13 cellular contexts compared by ENCODE assay signal in the genomic region with DNA sequence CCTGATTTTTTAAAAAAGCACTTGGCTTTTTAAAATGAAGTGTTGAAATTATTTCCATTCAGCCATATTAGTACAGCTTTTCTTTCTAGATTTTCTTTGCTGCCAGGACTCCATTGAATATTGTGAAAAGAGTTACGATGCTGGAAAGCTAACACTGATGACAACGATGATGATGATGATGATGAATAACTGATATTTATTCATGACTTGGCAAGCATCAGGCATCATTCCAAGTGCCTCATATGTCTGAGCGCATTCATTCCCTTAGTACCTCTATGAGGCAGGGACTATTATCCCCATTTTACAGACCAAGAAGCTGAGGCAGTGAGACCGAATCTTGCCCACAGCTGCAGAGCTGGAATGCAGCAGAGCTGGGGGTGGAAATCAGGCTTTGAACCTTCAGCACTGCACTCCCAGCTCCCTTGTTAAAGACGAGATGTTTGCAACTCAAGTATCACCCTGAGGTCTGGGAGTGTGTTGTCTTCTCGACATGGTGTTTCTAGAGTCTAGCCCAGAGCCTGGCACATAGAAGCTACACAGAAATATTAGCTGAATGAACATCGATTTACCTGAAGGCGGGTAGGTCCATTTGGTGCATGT.
A peak's percentile ranks its signal among the peaks of the same experiment; 100 is the strongest.
DNase-seq lines count a peak whose midpoint lies in the region; ATAC-seq and TF ChIP-seq lines count a peak whose summit lies in the region.
"Had no signal": no experiment of that assay in that cellular context is flagged by ENCODE, and none has a peak within 500 bp of the region (broad histone marks: within the 10 kb centered on the region; RNA-seq: fewer than 3 reads in every experiment).

No MANE protein-coding gene starts in this region.

- H3K4me3 ChIP-seq in HEK293 (ENCODE audit: low read depth, low read length) (no peak overlapping the region), esophagus muscularis mucosa (no peak overlapping the region), uterus (no peak overlapping the region), transverse colon (no peak overlapping the region)
- H3K4me3 ChIP-seq: BLaER1 treated with 17β-estradiol and CSF1 and Interleukin-3, amounts not matched to agents 10 nM and 100 nM had no signal

- intact Hi-C loops in esophagus muscularis mucosa (cut with DNase I) (no loop called here), uterus (cut with DNase I; ENCODE audit: low total_unique reads) (no loop called here), transverse colon (cut with DNase I; ENCODE audit: low total_unique reads) (no loop called here)

- WGBS in esophagus muscularis mucosa = 84% methylated on average over 8 of the region's 8 CpGs
- 92 to 98% methylated on average over 4 to 8 of the region's 8 CpGs for WGBS in transverse colon (ENCODE audit: low coverage in 1 of 2), 2 donors

- no peak overlapping the region for H3K27ac Mint-ChIP-seq in activated CD8-positive, alpha-beta memory T cell treated with anti-CD3 and anti-CD28 coated beads, Interleukin-2, amount 10 ng/mL, durations not matched to agents 7 days and 5 days
- H3K27ac Mint-ChIP-seq: CD4-positive, CD25-positive, alpha-beta regulatory T cell had no signal

- peak; percentile 16 for DNase-seq in activated CD8-positive, alpha-beta memory T cell treated with anti-CD3 and anti-CD28 coated beads, Interleukin-2, amount 10 ng/mL, durations not matched to agents 7 days and 5 days
- DNase-seq in activated CD8-positive, alpha-beta memory T cell treated with anti-CD3 and anti-CD28 coated beads, Interleukin-2, amount 50 U/mL, for 48 hours = no peak
- peak; percentile 84 for DNase-seq in esophagus muscularis mucosa (ENCODE audit: extremely low spot score)
- DNase-seq in uterus = no peak
- DNase-seq in transverse colon = no peak
- DNase-seq in NCI-H345 treated with DMSO at 0.1 percent for 48 hours (lab: John Stamatoyannopoulos, UW; ENCODE audit: unreplicated experiment) = no peak
- DNase-seq: 8988T; ACHN; CD4-positive, CD25-positive, alpha-beta regulatory T cell; DMS53; GF-D8 had no signal

- H3K36me3 ChIP-seq in HEK293 (ENCODE audit: control insufficient read depth in 2 of 2, insufficient read depth in 1 of 2, low read length in 2 of 2) (no peaks in the 10 kb centered on the region), esophagus muscularis mucosa (no peaks in the 10 kb centered on the region), uterus (no peaks in the 10 kb centered on the region), transverse colon (no peaks in the 10 kb centered on the region)
- H3K36me3 ChIP-seq: BLaER1 treated with 17β-estradiol and CSF1 and Interleukin-3, amounts not matched to agents 10 nM and 100 nM had no signal

- no peaks in the 10 kb centered on the region for H3K4me1 ChIP-seq in HEK293 (ENCODE audit: control insufficient read depth, insufficient read depth, low read length)
- peaks cover 0 to 14% (median 10%) of the 10 kb centered on the region in 4 donors for H3K4me1 ChIP-seq in esophagus muscularis mucosa
- no peaks in the 10 kb centered on the region for H3K4me1 ChIP-seq in uterus
- H3K4me1 ChIP-seq in transverse colon = peaks cover 0 to 18% (median 15%) of the 10 kb centered on the region in 4 donors

- POLR2A ChIA-PET in HEK293 (lab: Yijun Ruan, JAX) = no interaction called here

- TF ChIP-seq CTCF in HEK293 (tag by site-specific recombination; IDR thresholded peaks at IDR 0.05) = no peak
- TF ChIP-seq CTCF in esophagus muscularis mucosa (IDR thresholded peaks at IDR 0.05) = no peak
- no peak for TF ChIP-seq CTCF in uterus (IDR thresholded peaks at IDR 0.05)
- no peak for TF ChIP-seq CTCF in transverse colon (IDR thresholded peaks at IDR 0.05)

- CTCF ChIA-PET in activated CD8-positive, alpha-beta memory T cell treated with anti-CD3 and anti-CD28 coated beads, Interleukin-2, amount 10 ng/mL, durations not matched to agents 7 days and 5 days (lab: Charles Lee) = interaction anchor here (1.1 kb wide), 1 partner anchor 55 kb away, joined by 3 read pairs; no protein-coding TSS in a partner anchor
- CTCF ChIA-PET in HEK293 (lab: Yijun Ruan, JAX) = interaction anchor here (1.0 to 1.4 kb wide), 2 partner anchors 9 to 191 kb away, joined by 3 read pairs; no protein-coding TSS in a partner anchor

- no peaks in the 10 kb centered on the region for H3K27me3 Mint-ChIP-seq in activated CD8-positive, alpha-beta memory T cell treated with anti-CD3 and anti-CD28 coated beads, Interleukin-2, amount 10 ng/mL, durations not matched to agents 7 days and 5 days

- no peak for ATAC-seq in activated CD8-positive, alpha-beta memory T cell treated with anti-CD3 and anti-CD28 coated beads, Interleukin-2, amount 10 ng/mL, durations not matched to agents 7 days and 5 days

- H3K9me3 Mint-ChIP-seq in activated CD8-positive, alpha-beta memory T cell treated with anti-CD3 and anti-CD28 coated beads, Interleukin-2, amount 10 ng/mL, durations not matched to agents 7 days and 5 days (ENCODE audit: low read depth) = no peaks in the 10 kb centered on the region

- no peak for TF ChIP-seq EP300 in esophagus muscularis mucosa (IDR thresholded peaks at IDR 0.05)
- no peak for TF ChIP-seq EP300 in transverse colon (IDR thresholded peaks at IDR 0.05; ENCODE audit: low read depth)

- no peaks in the 10 kb centered on the region for H3K4me1 Mint-ChIP-seq in activated CD8-positive, alpha-beta memory T cell treated with anti-CD3 and anti-CD28 coated beads, Interleukin-2, amount 10 ng/mL, durations not matched to agents 7 days and 5 days

- H3K27me3 ChIP-seq in esophagus muscularis mucosa = peaks cover 0 to 1% (median 0%) of the 10 kb centered on the region in 4 donors
- H3K27me3 ChIP-seq in uterus = no peaks in the 10 kb centered on the region
- no peaks in the 10 kb centered on the region for H3K27me3 ChIP-seq in transverse colon
- H3K27me3 ChIP-seq: BLaER1 treated with 17β-estradiol and CSF1 and Interleukin-3, amounts not matched to agents 10 nM and 100 nM had no signal

- H3K27ac ChIP-seq in HEK293 (ENCODE audit: extremely low read depth, low read depth, low read length) (no peak overlapping the region), esophagus muscularis mucosa (replicated peaks in 1 of 4) (no peak overlapping the region), uterus (peak overlapping the region; percentile 65 to 70), transverse colon (peak overlapping the region in 1 of 4 donors; percentile 59)
- H3K27ac ChIP-seq: BLaER1 treated with 17β-estradiol and CSF1 and Interleukin-3, amounts not matched to agents 10 nM and 100 nM had no signal

- H3K36me3 Mint-ChIP-seq in activated CD8-positive, alpha-beta memory T cell treated with anti-CD3 and anti-CD28 coated beads, Interleukin-2, amount 10 ng/mL, durations not matched to agents 7 days and 5 days = no peaks in the 10 kb centered on the region
- H3K36me3 Mint-ChIP-seq: CD4-positive, CD25-positive, alpha-beta regulatory T cell had no signal

- H3K9me3 ChIP-seq in HEK293 (ENCODE audit: control insufficient read depth, insufficient read depth, low read depth, low read length) (no peaks in the 10 kb centered on the region), esophagus muscularis mucosa (no peaks in the 10 kb centered on the region), uterus (no peaks in the 10 kb centered on the region), transverse colon (no peaks in the 10 kb centered on the region)

- in situ Hi-C loops in transverse colon (cut with MboI; ENCODE audit: low pct_ligation_motif_present in 1 of 4, low pct_unique_long_range_greater_than_20kb in 1 of 4, low sequenced_read_pairs in 3 of 4) = loop anchor here in 1 of 4 donors (25.0 kb wide), 1 partner anchor 723 kb away; no protein-coding TSS in a partner anchor

- H3K4me3 Mint-ChIP-seq in activated CD8-positive, alpha-beta memory T cell treated with anti-CD3 and anti-CD28 coated beads, Interleukin-2, amount 10 ng/mL, durations not matched to agents 7 days and 5 days = no peak overlapping the region
- H3K4me3 Mint-ChIP-seq: CD4-positive, CD25-positive, alpha-beta regulatory T cell had no signal

- TF ChIP-seq POLR2A in esophagus muscularis mucosa (IDR thresholded peaks at IDR 0.05; ENCODE audit: low read depth) (no peak), uterus (IDR thresholded peaks at IDR 0.05) (no peak), transverse colon (IDR thresholded peaks at IDR 0.05) (no peak)

TF ChIP-seq in HEK293, 187 proteins besides CTCF, POLR2A, EP300 and RAD21 (continues in another document):
- TF ChIP-seq, protein P1, sequence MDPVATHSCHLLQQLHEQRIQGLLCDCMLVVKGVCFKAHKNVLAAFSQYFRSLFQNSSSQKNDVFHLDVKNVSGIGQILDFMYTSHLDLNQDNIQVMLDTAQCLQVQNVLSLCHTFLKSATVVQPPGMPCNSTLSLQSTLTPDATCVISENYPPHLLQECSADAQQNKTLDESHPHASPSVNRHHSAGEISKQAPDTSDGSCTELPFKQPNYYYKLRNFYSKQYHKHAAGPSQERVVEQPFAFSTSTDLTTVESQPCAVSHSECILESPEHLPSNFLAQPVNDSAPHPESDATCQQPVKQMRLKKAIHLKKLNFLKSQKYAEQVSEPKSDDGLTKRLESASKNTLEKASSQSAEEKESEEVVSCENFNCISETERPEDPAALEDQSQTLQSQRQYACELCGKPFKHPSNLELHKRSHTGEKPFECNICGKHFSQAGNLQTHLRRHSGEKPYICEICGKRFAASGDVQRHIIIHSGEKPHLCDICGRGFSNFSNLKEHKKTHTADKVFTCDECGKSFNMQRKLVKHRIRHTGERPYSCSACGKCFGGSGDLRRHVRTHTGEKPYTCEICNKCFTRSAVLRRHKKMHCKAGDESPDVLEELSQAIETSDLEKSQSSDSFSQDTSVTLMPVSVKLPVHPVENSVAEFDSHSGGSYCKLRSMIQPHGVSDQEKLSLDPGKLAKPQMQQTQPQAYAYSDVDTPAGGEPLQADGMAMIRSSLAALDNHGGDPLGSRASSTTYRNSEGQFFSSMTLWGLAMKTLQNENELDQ (tag by site-specific recombination; IDR thresholded peaks at IDR 0.05; ENCODE audit: low read depth) = no peak
- TF ChIP-seq ZNF404 (tag by site-specific recombination; IDR thresholded peaks at IDR 0.05) (no peak), ZNF324 (tag by site-specific recombination; IDR thresholded peaks at IDR 0.05) (no peak)

Comparison
In these comparisons a context has a peak if more than half of its experiments do, and no peak if none do; other contexts are left out.
1. DNase-seq: peak in activated CD8-positive, alpha-beta memory T cell treated with anti-CD3 and anti-CD28 coated beads, Interleukin-2, amount 10 ng/mL, durations not matched to agents 7 days and 5 days (single experiment) and esophagus muscularis mucosa (single experiment); none in activated CD8-positive, alpha-beta memory T cell treated with anti-CD3 and anti-CD28 coated beads, Interleukin-2, amount 50 U/mL, for 48 hours (single experiment), uterus (0 of 2), transverse colon (single experiment) and NCI-H345 treated with DMSO at 0.1 percent for 48 hours (single experiment).
2. H3K27ac ChIP-seq: peak in uterus (2 of 2); none in HEK293 (single experiment) and esophagus muscularis mucosa (0 of 4).